ENCODE assay signal across 8 cellular contexts in the genomic region with DNA sequence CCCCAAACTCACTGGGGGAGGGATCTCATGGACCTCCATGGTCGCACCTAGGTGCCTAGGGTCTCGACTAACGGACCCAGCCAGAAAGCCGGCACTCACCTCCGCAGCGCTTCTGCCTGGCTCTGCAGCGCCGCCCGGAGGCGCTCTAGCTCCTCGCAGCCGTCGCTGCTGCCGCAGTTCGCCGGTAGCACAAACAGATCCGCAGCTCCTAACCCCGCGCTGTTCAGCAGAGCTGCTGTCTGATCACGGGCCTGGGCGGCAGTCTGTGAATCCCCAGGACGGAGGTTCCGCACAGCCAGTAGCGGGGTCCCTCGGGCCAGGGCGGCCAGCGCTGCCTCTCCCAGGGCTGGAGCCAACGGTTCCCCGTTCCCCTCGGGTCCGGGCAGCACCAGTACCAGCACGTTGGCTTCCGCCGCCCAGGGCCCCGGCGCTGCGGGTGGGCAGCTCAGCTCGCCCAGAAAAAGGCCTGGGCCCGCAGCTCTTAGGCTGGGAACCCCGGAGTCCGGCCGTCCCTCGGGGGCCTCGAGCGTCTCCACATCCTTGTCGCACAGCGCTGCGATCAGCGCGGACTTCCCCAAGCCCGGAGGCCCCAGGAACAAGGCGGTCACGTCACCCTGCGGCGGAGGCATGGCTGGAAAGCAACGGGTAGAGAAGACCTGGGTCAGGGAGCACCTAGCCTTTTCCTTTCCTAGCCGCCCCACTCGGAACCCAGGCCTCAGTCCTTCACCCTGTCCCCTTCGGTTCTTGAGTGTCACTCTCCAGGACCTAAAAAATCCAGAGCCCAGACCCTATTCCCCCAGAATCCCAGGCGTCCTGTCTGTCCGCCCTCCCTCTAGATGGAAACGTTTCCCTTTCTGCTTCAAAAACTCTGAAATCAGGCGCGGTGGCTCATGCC. TPM values are rescaled to one million over a fixed set of nuclear protein-coding genes. Genes with fewer than 3 reads are reported as not detected.
DNase-seq lines count a peak whose midpoint lies in the region; ATAC-seq, FAIRE-seq and TF ChIP-seq lines count a peak whose summit lies in the region.

No MANE protein-coding gene starts in this region.

- peak overlapping the region; percentile 100 for H3K27ac Mint-ChIP-seq in CD4-positive, alpha-beta T cell

- H3K4me3 Mint-ChIP-seq in CD4-positive, alpha-beta T cell: peak overlapping the region; percentile 96

- peak; percentile 83 for TF ChIP-seq CTCF in CD4-positive, alpha-beta T cell (IDR thresholded peaks at IDR 0.05)
- TF ChIP-seq CTCF in HEK293 (tag by site-specific recombination; IDR thresholded peaks at IDR 0.05) (peak; percentile 94), endothelial cell of umbilical vein (IDR thresholded peaks at IDR 0.05; ENCODE audit: extremely low read depth in 1 of 2, insufficient read depth in 1 of 2, low read depth in 1 of 2, low read length in 2 of 2) (peak; percentile 90 to 98)

- DNase-seq in CD4-positive, alpha-beta T cell: peak; percentile 60 to 75 (median 66)
- DNase-seq in NOMO-1 (lab: John Stamatoyannopoulos, UW; ENCODE audit: unreplicated experiment in 2 of 2) (peak; percentile 65 to 73), endothelial cell of umbilical vein (ENCODE audit: low read depth, low spot score) (peak; percentile 72), cortex of kidney (lab: John Stamatoyannopoulos, UW) (no peak)
- DNase-seq in activated CD8-positive, alpha-beta memory T cell treated with anti-CD3 and anti-CD28 coated beads, Interleukin-2, amount 50 U/mL, for 1 hour (ENCODE audit: extremely low read depth): peak; percentile 37
- DNase-seq in stimulated activated CD8-positive, alpha-beta memory T cell treated with anti-CD3 and anti-CD28 coated beads, Interleukin-7, amount 100 ng/mL, for 4 hours (ENCODE audit: low read depth in 2 of 2): peak; percentile 40 to 58

- H3K36me3 ChIP-seq in HEK293 (ENCODE audit: control insufficient read depth in 2 of 2, insufficient read depth in 1 of 2, low read length in 2 of 2) (peaks cover 52 to 70% of the 10 kb centered on the region in 2 experiments), endothelial cell of umbilical vein (ENCODE audit: control insufficient read depth in 2 of 2, extremely low read depth in 1 of 2, insufficient read depth in 2 of 2, low read length in 2 of 2) (peaks cover 12 to 29% of the 10 kb centered on the region in 2 experiments), muscle layer of colon (ENCODE audit: insufficient read depth, low read length) (peaks cover 31% of the 10 kb centered on the region)

- peak overlapping the region; percentile 97 for H3K27ac ChIP-seq in CD4-positive, alpha-beta T cell (ENCODE audit: low read depth, low read length)
- H3K27ac ChIP-seq in HEK293 (ENCODE audit: extremely low read depth, low read depth, low read length) (peak overlapping the region; percentile 95), endothelial cell of umbilical vein (ENCODE audit: insufficient read depth, low read depth, low read length) (peak overlapping the region; percentile 71), muscle layer of colon (ENCODE audit: low read depth, low read length) (peak overlapping the region; percentile 94)

- CTCF ChIA-PET in CD4-positive, alpha-beta T cell (lab: Charles Lee): interaction anchor here (0.5 to 5.8 kb wide), 36 partner anchors 8 to 182 kb away, joined by 3 to 122 read pairs (median 4); a partner anchor contains a TSS
- CTCF ChIA-PET in HEK293 (lab: Yijun Ruan, JAX) (interaction anchor here (0.6 to 6.1 kb wide), 67 partner anchors 8 to 499 kb away, joined by 3 to 91 read pairs (median 5); a partner anchor contains a TSS), endothelial cell of umbilical vein (lab: Charles Lee) (interaction anchor here (0.8 to 5.7 kb wide), 28 partner anchors 9 to 215 kb away, joined by 3 to 158 read pairs (median 5); a partner anchor contains a TSS)

- no peaks in the 10 kb centered on the region for H3K27me3 Mint-ChIP-seq in CD4-positive, alpha-beta T cell

- intact Hi-C loops in CD4-positive, alpha-beta T cell (cut with DNase I, micrococcal nuclease): loop anchor here (1.0 to 5.0 kb wide), 7 partner anchors 17 to 148 kb away; a partner anchor contains a TSS
- intact Hi-C loops in endothelial cell of umbilical vein (cut with micrococcal nuclease): loop anchor here (1.0 kb wide), 1 partner anchor 148 kb away; no protein-coding TSS in a partner anchor

- peaks cover 57% of the 10 kb centered on the region for H3K36me3 Mint-ChIP-seq in CD4-positive, alpha-beta T cell (ENCODE audit: low read depth)

- FAIRE-seq in endothelial cell of umbilical vein (lab: Jason Lieb, UNC): no peak

- H3K4me1 ChIP-seq in HEK293 (ENCODE audit: control insufficient read depth, insufficient read depth, low read length) (peaks cover 24% of the 10 kb centered on the region), endothelial cell of umbilical vein (ENCODE audit: control insufficient read depth, extremely low read depth, insufficient read depth, low read length) (peaks cover 24% of the 10 kb centered on the region), muscle layer of colon (ENCODE audit: insufficient read depth, low read length) (peaks cover 33% of the 10 kb centered on the region)

- peak; percentile 71 for ATAC-seq in CD4-positive, alpha-beta T cell (ENCODE audit: poor library complexity)

- H4K20me1 ChIP-seq in endothelial cell of umbilical vein (replicated peaks; ENCODE audit: control insufficient read depth, extremely low read depth, insufficient read depth, low read length): no peaks in the 10 kb centered on the region

- peak overlapping the region; percentile 26 for H3K4me2 ChIP-seq in endothelial cell of umbilical vein (ENCODE audit: insufficient read depth, low read length)

- H3K4me3 ChIP-seq in HEK293 (ENCODE audit: low read depth, low read length): peak overlapping the region; percentile 45
- peak overlapping the region; percentile 69 to 74 (median 72) for H3K4me3 ChIP-seq in endothelial cell of umbilical vein (replicated peaks in 1 of 3; ENCODE audit: insufficient read depth in 1 of 3, low read depth in 1 of 3, low read length in 3 of 3)
- H3K4me3 ChIP-seq in muscle layer of colon (ENCODE audit: low read depth in 1 of 2, low read length in 2 of 2): peak overlapping the region; percentile 77 to 88

- peaks cover 50% of the 10 kb centered on the region for H3K4me1 Mint-ChIP-seq in CD4-positive, alpha-beta T cell (ENCODE audit: low read depth)

- POLR2A ChIA-PET in CD4-positive, alpha-beta T cell (lab: Charles Lee): interaction anchor here (0.5 to 3.3 kb wide), 21 partner anchors 10 to 701 kb away, joined by 3 to 52 read pairs (median 4); a partner anchor contains a TSS
- POLR2A ChIA-PET in HEK293 (lab: Yijun Ruan, JAX) (interaction anchor here (0.6 to 4.1 kb wide), 21 partner anchors 8 to 160 kb away, joined by 3 to 49 read pairs (median 4); a partner anchor contains a TSS), endothelial cell of umbilical vein (lab: Charles Lee) (interaction anchor here (0.7 to 1.1 kb wide), 2 partner anchors 59 to 136 kb away, joined by 4 to 6 read pairs; no protein-coding TSS in a partner anchor)

- H3K9me3 ChIP-seq in CD4-positive, alpha-beta T cell (ENCODE audit: control insufficient read depth, low read length): no peaks in the 10 kb centered on the region
- no peaks in the 10 kb centered on the region for H3K9me3 ChIP-seq in HEK293 (ENCODE audit: control insufficient read depth, insufficient read depth, low read depth, low read length)
- H3K9me3 ChIP-seq in endothelial cell of umbilical vein (replicated peaks; ENCODE audit: control insufficient read depth, insufficient read depth, low read length): no peaks in the 10 kb centered on the region
- no peaks in the 10 kb centered on the region for H3K9me3 ChIP-seq in muscle layer of colon (ENCODE audit: low read length)

- no peaks in the 10 kb centered on the region for H3K9me3 Mint-ChIP-seq in CD4-positive, alpha-beta T cell

- H3K9ac ChIP-seq in endothelial cell of umbilical vein (replicated peaks; ENCODE audit: extremely low read depth, insufficient read depth, low read length) (peak overlapping the region; percentile 94), muscle layer of colon (ENCODE audit: low read length) (peak overlapping the region; percentile 88)

- H3K27me3 ChIP-seq in CD4-positive, alpha-beta T cell (ENCODE audit: control insufficient read depth, insufficient read depth, low read length): no peaks in the 10 kb centered on the region
- H3K27me3 ChIP-seq in endothelial cell of umbilical vein (ENCODE audit: control insufficient read depth in 2 of 2, insufficient read depth in 2 of 2, low read length in 2 of 2) (no peaks in the 10 kb centered on the region), muscle layer of colon (ENCODE audit: control insufficient read depth in 1 of 2, insufficient read depth in 2 of 2, low read length in 2 of 2) (no peaks in the 10 kb centered on the region)

- no peaks in the 10 kb centered on the region for H3K9me1 ChIP-seq in endothelial cell of umbilical vein (replicated peaks; ENCODE audit: control insufficient read depth, extremely low read depth, insufficient read depth, low read length)

- TF ChIP-seq POLR2A in endothelial cell of umbilical vein (IDR thresholded peaks at IDR 0.05; ENCODE audit: low read depth, low read length): no peak

- H3K79me2 ChIP-seq in endothelial cell of umbilical vein (ENCODE audit: control insufficient read depth, insufficient read depth, low read length): peaks cover 40% of the 10 kb centered on the region

- dilution Hi-C loops in endothelial cell of umbilical vein (cut with MboI; ENCODE audit: extremely low pct_ligation_motif_present, low sequenced_read_pairs): no loop called here

- no TSS peak for BruUV-seq in endothelial cell of umbilical vein (replicated peaks; lab: Mats Ljungman, UMichigan)

- H2AFZ ChIP-seq in endothelial cell of umbilical vein (ENCODE audit: low read depth, low read length): peak overlapping the region; percentile 11

RNA-seq across cellular contexts. Expression of a gene that starts 1.0 kb away (rescaled TPM):
- 10 to 100 TPM; 28.9 to 29.8 TPM for total RNA-seq in CD4-positive, alpha-beta T cell
- total RNA-seq in endothelial cell of umbilical vein: 33.2 and 34.1 TPM in 2 replicates
- 15.8 and 16.0 TPM in 2 replicates for polyA plus RNA-seq in endothelial cell of umbilical vein
- polyA plus RNA-seq in endothelial cell of umbilical vein (2011; cell fraction: cytosol; rRNA removed): 14.4 and 14.7 TPM in 2 replicates
- 15.9 and 18.4 TPM in 2 replicates for polyA plus RNA-seq in endothelial cell of umbilical vein (2011; cell fraction: nucleus; rRNA removed)
- 6.1 and 6.9 TPM in 2 replicates for polyA plus RNA-seq in endothelial cell of umbilical vein (2012)
- polyA minus RNA-seq in endothelial cell of umbilical vein: 33.0 and 35.5 TPM in 2 replicates
- polyA minus RNA-seq in endothelial cell of umbilical vein (2011; cell fraction: cytosol; rRNA and poly(A)+ RNA removed): 5.2 TPM
- polyA minus RNA-seq in endothelial cell of umbilical vein (2011; cell fraction: nucleus; rRNA and poly(A)+ RNA removed): 9.2 and 11.1 TPM in 2 replicates

RNA-seq across cellular contexts. Expression of a gene that starts 1.4 kb away (rescaled TPM):
- 1 to 10 TPM; 4.1 to 4.8 TPM for total RNA-seq in CD4-positive, alpha-beta T cell
- 19.5 and 20.3 TPM in 2 replicates for total RNA-seq in endothelial cell of umbilical vein
- polyA plus RNA-seq in endothelial cell of umbilical vein: 27.7 and 38.3 TPM in 2 replicates
- 15.7 and 19.2 TPM in 2 replicates for polyA plus RNA-seq in endothelial cell of umbilical vein (2011; cell fraction: cytosol; rRNA removed)
- polyA plus RNA-seq in endothelial cell of umbilical vein (2011; cell fraction: nucleus; rRNA removed): 6.8 and 7.3 TPM in 2 replicates
- polyA plus RNA-seq in endothelial cell of umbilical vein (2012): 14.8 and 16.0 TPM in 2 replicates
- polyA minus RNA-seq in endothelial cell of umbilical vein: 6.9 and 8.5 TPM in 2 replicates
- 5.0 TPM for polyA minus RNA-seq in endothelial cell of umbilical vein (2011; cell fraction: cytosol; rRNA and poly(A)+ RNA removed)
- 6.8 and 9.3 TPM in 2 replicates for polyA minus RNA-seq in endothelial cell of umbilical vein (2011; cell fraction: nucleus; rRNA and poly(A)+ RNA removed)

RNA-seq across cellular contexts. Expression of a gene that starts 16.9 kb away (rescaled TPM):
- under 1 TPM; 0.25 to 0.56 TPM for total RNA-seq in CD4-positive, alpha-beta T cell
- total RNA-seq in endothelial cell of umbilical vein: 0.27 and 0.32 TPM in 2 replicates
- polyA plus RNA-seq in endothelial cell of umbilical vein: 0.13 and 0.17 TPM in 2 replicates
- polyA plus RNA-seq in endothelial cell of umbilical vein (2011; cell fraction: cytosol; rRNA removed): 0.08 and 0.13 TPM in 2 replicates
- 0.76 and 0.88 TPM in 2 replicates for polyA plus RNA-seq in endothelial cell of umbilical vein (2011; cell fraction: nucleus; rRNA removed)
- 0.20 and 0.37 TPM in 2 replicates for polyA plus RNA-seq in endothelial cell of umbilical vein (2012)
- polyA minus RNA-seq in endothelial cell of umbilical vein: 0.15 and 0.22 TPM in 2 replicates
- polyA minus RNA-seq in endothelial cell of umbilical vein (2011; cell fraction: cytosol; rRNA and poly(A)+ RNA removed): not detected
- 0.29 and 0.34 TPM in 2 replicates for polyA minus RNA-seq in endothelial cell of umbilical vein (2011; cell fraction: nucleus; rRNA and poly(A)+ RNA removed)

RNA-seq across cellular contexts. Expression of a gene that starts 19.4 kb away (rescaled TPM):
- not detected for total RNA-seq in CD4-positive, alpha-beta T cell
- total RNA-seq in endothelial cell of umbilical vein: 2.6 and 5.5 TPM in 2 replicates
- 4.8 and 5.5 TPM in 2 replicates for polyA plus RNA-seq in endothelial cell of umbilical vein
- 3.4 and 3.8 TPM in 2 replicates for polyA plus RNA-seq in endothelial cell of umbilical vein (2011; cell fraction: cytosol; rRNA removed)
- polyA plus RNA-seq in endothelial cell of umbilical vein (2011; cell fraction: nucleus; rRNA removed): 8.2 and 11.9 TPM in 2 replicates
- polyA plus RNA-seq in endothelial cell of umbilical vein (2012): 4.2 and 4.6 TPM in 2 replicates
- polyA minus RNA-seq in endothelial cell of umbilical vein: 1.7 and 2.9 TPM in 2 replicates
- polyA minus RNA-seq in endothelial cell of umbilical vein (2011; cell fraction: cytosol; rRNA and poly(A)+ RNA removed): not detected
- polyA minus RNA-seq in endothelial cell of umbilical vein (2011; cell fraction: nucleus; rRNA and poly(A)+ RNA removed): 2.2 and 3.0 TPM in 2 replicates

RNA-seq across cellular contexts. Expression of a gene that starts 19.6 kb away (rescaled TPM):
- 10 to 100 TPM; 25.1 to 26.2 TPM for total RNA-seq in CD4-positive, alpha-beta T cell
- 37.3 and 39.3 TPM in 2 replicates for total RNA-seq in endothelial cell of umbilical vein
- 24.2 and 29.5 TPM in 2 replicates for polyA plus RNA-seq in endothelial cell of umbilical vein
- 35.7 and 40.1 TPM in 2 replicates for polyA plus RNA-seq in endothelial cell of umbilical vein (2011; cell fraction: cytosol; rRNA removed)
- 27.2 and 27.3 TPM in 2 replicates for polyA plus RNA-seq in endothelial cell of umbilical vein (2011; cell fraction: nucleus; rRNA removed)
- 23.8 and 27.2 TPM in 2 replicates for polyA plus RNA-seq in endothelial cell of umbilical vein (2012)
- polyA minus RNA-seq in endothelial cell of umbilical vein: 21.8 and 30.7 TPM in 2 replicates
- 18.7 TPM for polyA minus RNA-seq in endothelial cell of umbilical vein (2011; cell fraction: cytosol; rRNA and poly(A)+ RNA removed)
- polyA minus RNA-seq in endothelial cell of umbilical vein (2011; cell fraction: nucleus; rRNA and poly(A)+ RNA removed): 18.8 and 22.2 TPM in 2 replicates
